ENCODE assay signal across 9 cellular contexts in the genomic region with DNA sequence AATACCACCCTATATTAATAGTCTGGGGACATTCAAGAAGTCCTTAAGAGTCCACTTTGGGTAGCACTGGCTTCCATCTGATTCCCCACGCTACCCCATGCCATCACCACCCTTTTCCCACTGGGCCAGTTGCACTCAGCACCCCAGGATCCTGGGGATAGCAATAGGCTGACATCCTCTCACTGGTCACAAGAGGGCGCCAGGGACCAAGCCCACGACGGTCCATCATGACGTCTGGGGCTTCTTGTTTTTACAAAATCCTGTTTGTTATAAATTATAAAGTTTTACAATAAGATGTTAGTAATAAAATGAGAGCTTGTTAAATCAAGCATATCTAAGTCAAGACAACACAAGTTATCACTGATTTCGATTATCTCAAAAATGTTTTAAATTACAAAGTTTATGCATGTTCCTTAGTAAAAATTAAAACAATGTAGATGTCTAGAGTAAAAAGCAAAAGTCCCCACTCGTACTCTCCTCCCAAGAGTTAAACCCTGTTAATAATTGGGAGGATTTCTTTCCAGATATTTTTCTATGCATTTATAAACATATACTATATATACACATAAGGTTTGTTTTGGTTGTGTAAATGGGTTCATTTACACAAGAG. TPM values are rescaled to one million over a fixed set of nuclear protein-coding genes. Genes with fewer than 3 reads are reported as not detected.
DNase-seq lines count a peak whose midpoint lies in the region; ATAC-seq, FAIRE-seq and TF ChIP-seq lines count a peak whose summit lies in the region.
"Had no signal": no experiment of that assay in that cellular context is flagged by ENCODE, and none has a peak within 500 bp of the region (broad histone marks: within the 10 kb centered on the region; RNA-seq: fewer than 3 reads in every experiment).

No MANE protein-coding gene starts in this region.

- DNase-seq in CD4-positive, alpha-beta T cell: peak; percentile 31 to 57 (median 38)
- peak; percentile 85 for DNase-seq in HTR-8/SVneo (ENCODE audit: insufficient read length, low spot score)
- peak; percentile 36 for DNase-seq in Panc1 (ENCODE audit: low read depth, low spot score)
- peak; percentile 70 to 71 for DNase-seq in activated T-cell treated with anti-CD3 and anti-CD28 coated beads, Interleukin-2, amount 50 U/mL, for 48 hours
- DNase-seq in fibroblast of the conjunctiva (ENCODE audit: low read depth): peak; percentile 56
- peak; percentile 61 for DNase-seq in pons (ENCODE audit: low spot score)

- H3K27ac ChIP-seq in CD4-positive, alpha-beta T cell (ENCODE audit: low read depth, low read length): no peak overlapping the region
- H3K27ac ChIP-seq in Panc1 (ENCODE audit: low read length): no peak overlapping the region

- CTCF ChIA-PET in CD4-positive, alpha-beta T cell (lab: Charles Lee): interaction anchor here (0.6 to 4.1 kb wide), 2 partner anchors 11 to 118 kb away, joined by 3 to 30 read pairs; no protein-coding TSS in a partner anchor
- CTCF ChIA-PET in Panc1 (lab: Charles Lee): interaction anchor here (0.6 to 1.2 kb wide), 4 partner anchors 10 to 86 kb away, joined by 3 to 11 read pairs (median 3); no protein-coding TSS in a partner anchor

- no TSS peak for BruUV-seq in Panc1 (replicated peaks; lab: Mats Ljungman, UMichigan)

- H3K36me3 Mint-ChIP-seq in CD4-positive, alpha-beta T cell (ENCODE audit: low read depth): no peaks in the 10 kb centered on the region
- H3K36me3 Mint-ChIP-seq: IgD-negative memory B cell had no signal

- peak; percentile 98 for ATAC-seq in CD4-positive, alpha-beta T cell (ENCODE audit: poor library complexity)
- ATAC-seq in GM19438 (IDR thresholded peaks at IDR 0.05; ENCODE audit: low read depth, unreplicated experiment) (peak; percentile 66), Panc1 (peak; percentile 96), GM19467 (IDR thresholded peaks at IDR 0.05; ENCODE audit: unreplicated experiment) (no peak)

- no peak overlapping the region for H3K4me3 Mint-ChIP-seq in CD4-positive, alpha-beta T cell
- H3K4me3 Mint-ChIP-seq: IgD-negative memory B cell had no signal

- POLR2A ChIA-PET in CD4-positive, alpha-beta T cell (lab: Charles Lee): no interaction called here
- POLR2A ChIA-PET in Panc1 (lab: Charles Lee): no interaction called here

- TF ChIP-seq CTCF in CD4-positive, alpha-beta T cell (IDR thresholded peaks at IDR 0.05): peak; percentile 88
- TF ChIP-seq CTCF in Panc1 (IDR thresholded peaks at IDR 0.05): peak; percentile 99

- H3K36me3 ChIP-seq in Panc1 (ENCODE audit: control insufficient read depth, insufficient read depth, low read length): no peaks in the 10 kb centered on the region

- intact Hi-C loops in CD4-positive, alpha-beta T cell (cut with DNase I, micrococcal nuclease): no loop called here
- intact Hi-C loops in Panc1 (cut with micrococcal nuclease; ENCODE audit: unreplicated experiment): no loop called here

- no peak overlapping the region for H3K27ac Mint-ChIP-seq in CD4-positive, alpha-beta T cell
- H3K27ac Mint-ChIP-seq: IgD-negative memory B cell had no signal

- H3K4me3 ChIP-seq in Panc1 (ENCODE audit: low read depth in 2 of 2, low read length in 2 of 2): no peak overlapping the region

- no peaks in the 10 kb centered on the region for H3K27me3 ChIP-seq in CD4-positive, alpha-beta T cell (ENCODE audit: control insufficient read depth, insufficient read depth, low read length)
- no peaks in the 10 kb centered on the region for H3K27me3 ChIP-seq in Panc1 (ENCODE audit: control insufficient read depth, insufficient read depth, low read length)

- in situ Hi-C loops in Panc1 (cut with HindIII; ENCODE audit: low pct_unique_long_range_greater_than_20kb, low sequenced_read_pairs): no loop called here

- H3K4me1 Mint-ChIP-seq in CD4-positive, alpha-beta T cell (ENCODE audit: low read depth): no peaks in the 10 kb centered on the region
- H3K4me1 Mint-ChIP-seq: IgD-negative memory B cell had no signal

- FAIRE-seq in HTR-8/SVneo (lab: Jason Lieb, UNC): no peak

- no peaks in the 10 kb centered on the region for H3K9me3 Mint-ChIP-seq in CD4-positive, alpha-beta T cell
- H3K9me3 Mint-ChIP-seq: IgD-negative memory B cell had no signal

- no peaks in the 10 kb centered on the region for H3K4me1 ChIP-seq in Panc1 (ENCODE audit: control insufficient read depth, insufficient read depth, low read length)

- H3K9me3 ChIP-seq in CD4-positive, alpha-beta T cell (ENCODE audit: control insufficient read depth, low read length): no peaks in the 10 kb centered on the region
- no peaks in the 10 kb centered on the region for H3K9me3 ChIP-seq in Panc1 (ENCODE audit: control insufficient read depth, insufficient read depth, low read depth, low read length)

- peaks cover 19% of the 10 kb centered on the region for H3K27me3 Mint-ChIP-seq in CD4-positive, alpha-beta T cell

RNA-seq across cellular contexts. Expression of a gene that starts 15.4 kb away (rescaled TPM):
- not detected for total RNA-seq in CD4-positive, alpha-beta T cell
- total RNA-seq in Panc1 (2021; ENCODE audit: unreplicated experiment): 2.1 TPM
- polyA plus RNA-seq in Panc1 (2012; ENCODE audit: insufficient read length): 0.92 TPM
- polyA plus RNA-seq: IgD-negative memory B cell had no signal

RNA-seq across cellular contexts. Expression of a gene that starts 37.2 kb away (rescaled TPM):
- 10 to 100 TPM; 50.5 to 50.9 TPM for total RNA-seq in CD4-positive, alpha-beta T cell
- 111 TPM for total RNA-seq in Panc1 (2021; ENCODE audit: unreplicated experiment)
- polyA plus RNA-seq in Panc1 (2012; ENCODE audit: insufficient read length): 100 TPM
